ENCODE assay signal across 8 cellular contexts in the genomic region with DNA sequence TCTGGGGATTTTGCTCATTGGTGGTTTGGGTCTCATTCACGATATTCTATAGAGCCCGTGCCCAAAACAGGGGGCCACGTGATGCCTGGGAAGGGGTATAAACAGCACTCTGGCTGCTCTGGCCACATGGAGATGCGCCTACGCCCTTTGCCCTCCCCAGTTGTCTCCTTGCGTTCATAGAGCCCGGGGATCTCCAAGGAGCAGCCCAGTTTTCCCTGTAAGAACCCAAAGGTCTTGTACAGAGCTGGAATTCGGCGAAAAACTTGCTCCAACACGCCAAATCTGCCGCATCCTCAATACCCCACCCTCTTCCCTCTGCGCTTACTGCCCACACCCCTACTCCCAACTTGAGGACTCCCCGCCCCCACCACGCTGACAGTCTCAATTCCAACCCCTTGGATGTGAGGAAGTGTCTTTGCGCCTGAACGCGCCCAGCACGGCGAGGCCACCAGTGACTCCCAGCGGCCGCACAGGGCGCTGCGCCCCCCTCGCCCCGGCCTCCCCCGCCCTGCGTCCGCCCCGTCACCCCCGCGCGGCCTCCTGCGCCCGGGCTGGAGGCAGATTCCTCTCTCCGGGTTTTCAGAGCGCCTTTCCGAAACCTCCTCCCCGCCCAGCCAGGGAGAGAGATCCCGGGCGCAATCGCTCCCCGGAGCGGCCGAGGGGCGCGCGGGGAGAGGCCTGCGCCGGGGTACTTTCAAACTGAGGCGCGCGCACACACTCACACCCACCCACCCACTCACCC. TPM values are rescaled to one million over a fixed set of nuclear protein-coding genes. Genes with fewer than 3 reads are reported as not detected.
DNase-seq lines count a peak whose midpoint lies in the region; ATAC-seq and TF ChIP-seq lines count a peak whose summit lies in the region.

A gene (plus strand): TSS at position 582 of the 742 bp plus-strand sequence. CDS start 558 bp downstream, outside the sequence.

- intact Hi-C loops in left ventricle myocardium inferior (cut with micrococcal nuclease), result loop anchor here (10.0 kb wide), 1 partner anchor 150 kb away; no protein-coding TSS in a partner anchor
- intact Hi-C loops in psoas muscle (cut with DNase I), result loop anchor here in 1 of 2 donors (10.0 kb wide), 1 partner anchor 220 kb away; no protein-coding TSS in a partner anchor
- intact Hi-C loops in CD4-positive, alpha-beta T cell (cut with DNase I, micrococcal nuclease), result no loop called here

- no peaks in the 10 kb centered on the region for H3K36me3 ChIP-seq in ES-I3 (ENCODE audit: insufficient read depth, low read length)
- H3K36me3 ChIP-seq in left ventricle myocardium inferior, result no peaks in the 10 kb centered on the region
- H3K36me3 ChIP-seq in psoas muscle (ENCODE audit: insufficient read depth in 1 of 2, low read depth in 1 of 2), result no peaks in the 10 kb centered on the region

- H3K27me3 Mint-ChIP-seq in CD4-positive, alpha-beta T cell, result peaks cover 31% of the 10 kb centered on the region

- WGBS in psoas muscle, 3 donors, result 3 to 28% (median 6%) methylated on average over 31 to 52 of the region's 52 CpGs

- POLR2A ChIA-PET in CD4-positive, alpha-beta T cell (lab: Charles Lee), result no interaction called here

- no peak within 1 kb of the TSS for H3K4me3 Mint-ChIP-seq in CD4-positive, alpha-beta T cell

- no peaks in the 10 kb centered on the region for H3K4me1 Mint-ChIP-seq in CD4-positive, alpha-beta T cell (ENCODE audit: low read depth)

- TF ChIP-seq CTCF in left ventricle myocardium inferior (IDR thresholded peaks at IDR 0.05; ENCODE audit: borderline replicate concordance), result peak; percentile 62
- peak; percentile 31 for TF ChIP-seq CTCF in psoas muscle (IDR thresholded peaks at IDR 0.05)
- no peak for TF ChIP-seq CTCF in CD4-positive, alpha-beta T cell (IDR thresholded peaks at IDR 0.05)

- H3K9me3 Mint-ChIP-seq in CD4-positive, alpha-beta T cell, result no peaks in the 10 kb centered on the region

- H3K27me3 ChIP-seq in left ventricle myocardium inferior (ENCODE audit: low read depth), result no peaks in the 10 kb centered on the region
- H3K27me3 ChIP-seq in psoas muscle (ENCODE audit: insufficient read depth in 3 of 3, low read length in 2 of 3), result peaks cover 0 to 36% (median 2%) of the 10 kb centered on the region in 3 donors
- H3K27me3 ChIP-seq in CD4-positive, alpha-beta T cell (ENCODE audit: control insufficient read depth, insufficient read depth, low read length), result peaks cover 21% of the 10 kb centered on the region

- CTCF ChIA-PET in CD4-positive, alpha-beta T cell (lab: Charles Lee), result no interaction called here

- H3K36me3 Mint-ChIP-seq in CD4-positive, alpha-beta T cell (ENCODE audit: low read depth), result no peaks in the 10 kb centered on the region

- H3K4me3 ChIP-seq in left ventricle myocardium inferior (peak within 1 kb of the TSS; percentile 69), psoas muscle (peak within 1 kb of the TSS; percentile 63)

- H3K9ac ChIP-seq in ES-I3 (ENCODE audit: low read depth, low read length), result peak within 1 kb of the TSS; percentile 76

- DNase-seq in NCI-H146 treated with DMSO at 0.1 percent for 48 hours (lab: John Stamatoyannopoulos, UW; ENCODE audit: unreplicated experiment) (peak; percentile 68), amygdala (lab: John Stamatoyannopoulos, UW) (peak in 30 of 56 donors; percentile 0 to 49 (median 5)), left ventricle myocardium inferior (peak; percentile 62), psoas muscle (peak; percentile 72 to 77)
- no peak for DNase-seq in activated naive CD4-positive, alpha-beta T cell (lab: John Stamatoyannopoulos, UW)
- DNase-seq in CD4-positive, alpha-beta T cell, result no peak

- peak; percentile 54 to 86 (median 80) for ATAC-seq in psoas muscle
- ATAC-seq in HG03025 (IDR thresholded peaks at IDR 0.05; ENCODE audit: low FRiP score, unreplicated experiment), result no peak
- ATAC-seq in CD4-positive, alpha-beta T cell (ENCODE audit: poor library complexity), result no peak

- H3K27ac ChIP-seq in left ventricle myocardium inferior (replicated peaks) (peak within 1 kb of the TSS; percentile 66), psoas muscle (no peak within 1 kb of the TSS)
- no peak within 1 kb of the TSS for H3K27ac ChIP-seq in CD4-positive, alpha-beta T cell (ENCODE audit: low read depth, low read length)

- H3K27ac Mint-ChIP-seq in CD4-positive, alpha-beta T cell, result no peak within 1 kb of the TSS

- peaks cover 5% of the 10 kb centered on the region; the same call in 1 of the 2 replicates for H3K4me1 ChIP-seq in ES-I3 (ENCODE audit: insufficient read depth, low read length)
- peaks cover 16% of the 10 kb centered on the region for H3K4me1 ChIP-seq in left ventricle myocardium inferior
- no peaks in the 10 kb centered on the region for H3K4me1 ChIP-seq in psoas muscle

- H3K9me3 ChIP-seq in ES-I3 (ENCODE audit: control insufficient read depth, insufficient read depth, low read length) (no peaks in the 10 kb centered on the region), left ventricle myocardium inferior (replicated peaks) (no peaks in the 10 kb centered on the region), psoas muscle (no peaks in the 10 kb centered on the region)
- H3K9me3 ChIP-seq in CD4-positive, alpha-beta T cell (ENCODE audit: control insufficient read depth, low read length), result no peaks in the 10 kb centered on the region

RNA-seq across cellular contexts. Expression of the gene that starts here (rescaled TPM):
- total RNA-seq in left ventricle myocardium inferior (1.0 TPM), psoas muscle (1 to 10 TPM in 1 of 4 donors, under 1 TPM in 3; 0.22 to 1.3 (median 0.37) TPM)
- polyA plus RNA-seq in psoas muscle, result under 1 TPM; 0.04 to 0.09 (median 0.08) TPM
- total RNA-seq in CD4-positive, alpha-beta T cell, result under 1 TPM; 0.36 to 0.53 TPM

Comparison
In these comparisons a context has a peak if more than half of its experiments do, and no peak if none do; other contexts are left out.
1. DNase-seq: peak in NCI-H146 treated with DMSO at 0.1 percent for 48 hours (single experiment), amygdala (30 of 56), left ventricle myocardium inferior (single experiment) and psoas muscle (2 of 2); none in activated naive CD4-positive, alpha-beta T cell (0 of 4) and CD4-positive, alpha-beta T cell (0 of 10).
2. ATAC-seq: peak in psoas muscle (4 of 4); none in HG03025 (single experiment) and CD4-positive, alpha-beta T cell (single experiment).